ENCODE assay signal across 19 cellular contexts in genomic region chr2:97812916-97813315, GRCh38.
A peak's percentile ranks its signal among the peaks of the same experiment; 100 is the strongest.
DNase-seq lines count a peak whose midpoint lies in the region; ATAC-seq lines count a peak whose summit lies in the region.
"Had no signal": no experiment of that assay in that cellular context is flagged by ENCODE, and none has a peak within 500 bp of the region (broad histone marks: within the 10 kb centered on the region; RNA-seq: fewer than 3 reads in every experiment).

No MANE protein-coding gene starts in this region.

- no peaks in the 10 kb centered on the region for H3K9me3 ChIP-seq in T-helper 17 cell (ENCODE audit: control insufficient read depth, low read length, poor library complexity, severe bottlenecking)
- H3K9me3 ChIP-seq: HAP-1 had no signal

- ATAC-seq in T-helper 17 cell = no peak
- ATAC-seq in GM21825 (IDR thresholded peaks at IDR 0.05; ENCODE audit: unreplicated experiment) = no peak
- ATAC-seq in GM18868 (IDR thresholded peaks at IDR 0.05; ENCODE audit: unreplicated experiment) = no peak
- ATAC-seq: PC-3 had no signal

- peaks cover 8% of the 10 kb centered on the region for H3K36me3 Mint-ChIP-seq in T-helper 17 cell (ENCODE audit: low read depth)

- peak overlapping the region; percentile 49 for H3K27ac Mint-ChIP-seq in T-helper 17 cell
- H3K27ac Mint-ChIP-seq: CD14-positive monocyte; T-helper 1 cell treated with Interleukin-12 subunit alpha and Interleukin-12 subunit beta and Interleukin-4 antibody, amounts not matched to agents 30 μg/mL and 1 μg/mL, for 36 hours had no signal

- H3K4me1 Mint-ChIP-seq in T-helper 17 cell = peaks cover 2% of the 10 kb centered on the region
- H3K4me1 Mint-ChIP-seq: CD14-positive monocyte had no signal

- DNase-seq in GF-D8 (lab: John Stamatoyannopoulos, UW) (peak; percentile 22), T-helper 17 cell (no peak), foreskin melanocyte (peak; percentile 75), NCI-H2107 treated with DMSO at 0.1 percent for 48 hours (lab: John Stamatoyannopoulos, UW; ENCODE audit: unreplicated experiment) (no peak)
- DNase-seq in Jurkat, Clone E6-1 (ENCODE audit: low read depth, low spot score) = peak; percentile 14
- no peak for DNase-seq in stimulated activated CD4-positive, alpha-beta T cell treated with anti-CD3 and anti-CD28 coated beads, Interleukin-4, amount 100 ng/mL, for 1 hour
- DNase-seq: DMS79, NCI-H1105, NCI-H2081 treated with DMSO at 0.1 percent for 48 hours, NCI-H510A, NCI-H748 treated with DMSO at 0.1 percent for 48 hours, PC-3, RPMI8226, SHP77 treated with DMSO at 0.1 percent for 48 hours had no signal

- no peak overlapping the region for H3K4me3 ChIP-seq in Jurkat, Clone E6-1 (ENCODE audit: low read length)
- H3K4me3 ChIP-seq: HAP-1 had no signal

- H3K27me3 Mint-ChIP-seq in T-helper 17 cell = no peaks in the 10 kb centered on the region

- H3K4me3 Mint-ChIP-seq in T-helper 17 cell = no peak overlapping the region
- H3K4me3 Mint-ChIP-seq: CD14-positive monocyte; T-helper 1 cell treated with Interleukin-12 subunit alpha and Interleukin-12 subunit beta and Interleukin-4 antibody, amounts not matched to agents 30 μg/mL and 1 μg/mL, for 36 hours had no signal

Comparison
In these comparisons a context has a peak if more than half of its experiments do, and no peak if none do; other contexts are left out.
1. DNase-seq: peak in GF-D8 (single experiment), Jurkat, Clone E6-1 (single experiment) and foreskin melanocyte (single experiment); none in T-helper 17 cell (0 of 3), NCI-H2107 treated with DMSO at 0.1 percent for 48 hours (single experiment) and stimulated activated CD4-positive, alpha-beta T cell treated with anti-CD3 and anti-CD28 coated beads, Interleukin-4, amount 100 ng/mL, for 1 hour (single experiment).